Comparison of ENCODE assay signal across 17 cellular contexts in genomic region chr6:53532942-53533341, GRCh38. TPM values are rescaled to one million over a fixed set of nuclear protein-coding genes. Genes with fewer than 3 reads are reported as not detected.
DNase-seq lines count a peak whose midpoint lies in the region; ATAC-seq, FAIRE-seq and TF ChIP-seq lines count a peak whose summit lies in the region.
"Had no signal": no experiment of that assay in that cellular context is flagged by ENCODE, and none has a peak within 500 bp of the region (broad histone marks: within the 10 kb centered on the region; RNA-seq: fewer than 3 reads in every experiment).

No MANE protein-coding gene starts in this region.

- no peak for TF ChIP-seq POLR2A in GM12891 (IDR thresholded peaks at IDR 0.05; ENCODE audit: low read depth, low read length)

- H3K27ac ChIP-seq in SK-N-MC (peak overlapping the region; percentile 92), muscle layer of duodenum (ENCODE audit: low read length) (peak overlapping the region; percentile 83), kidney (ENCODE audit: low read depth in 2 of 2, low read length in 2 of 2) (no peak overlapping the region)
- H3K27ac ChIP-seq: left lung, thoracic aorta had no signal

- ATAC-seq in GM21381 (IDR thresholded peaks at IDR 0.05; ENCODE audit: unreplicated experiment): peak; percentile 64
- ATAC-seq in HG02623 (IDR thresholded peaks at IDR 0.05; ENCODE audit: unreplicated experiment): no peak
- ATAC-seq: HCT116, left lung had no signal

- FAIRE-seq in GM12891 (lab: Jason Lieb, UNC): peak; percentile 45
- no peak for FAIRE-seq in kidney (lab: Jason Lieb, UNC)
- FAIRE-seq: endometrium had no signal

- peak overlapping the region; percentile 57 for H3K4me3 ChIP-seq in SK-N-MC
- no peak overlapping the region for H3K4me3 ChIP-seq in muscle layer of duodenum (ENCODE audit: low read depth in 1 of 2, low read length in 2 of 2)
- H3K4me3 ChIP-seq in kidney (ENCODE audit: low read length in 2 of 2): no peak overlapping the region
- H3K4me3 ChIP-seq: left lung, thoracic aorta had no signal

- H3K4me1 ChIP-seq in muscle layer of duodenum (ENCODE audit: control insufficient read depth in 1 of 2, insufficient read depth in 2 of 2, low read length in 2 of 2) (peaks cover 22 to 23% of the 10 kb centered on the region in 2 donors), kidney (ENCODE audit: control insufficient read depth in 1 of 2, insufficient read depth in 1 of 2, low read depth in 1 of 2, low read length in 2 of 2) (peaks cover 0 to 2% of the 10 kb centered on the region in 2 donors)

- DNase-seq in GM12891 (ENCODE audit: insufficient read length, low spot score) (no peak), SK-N-MC (ENCODE audit: low read depth, low spot score) (no peak), kidney (no peak), NCI-H1105 (lab: John Stamatoyannopoulos, UW) (no peak)
- DNase-seq in stimulated activated CD4-positive, alpha-beta T cell treated with anti-CD3 and anti-CD28 coated beads, Interleukin-2, amount 100 ng/mL, for 48 hours: no peak
- DNase-seq: amygdala, cerebellar nuclear complex, foreskin fibroblast, left lung, NCI-H2171 treated with DMSO at 0.1 percent for 48 hours, NCI-H82 had no signal

- no peaks in the 10 kb centered on the region for H3K27me3 ChIP-seq in muscle layer of duodenum (ENCODE audit: low read depth, low read length)
- H3K27me3 ChIP-seq: left lung had no signal

- no peaks in the 10 kb centered on the region for H3K9me3 ChIP-seq in SK-N-MC (ENCODE audit: low read depth, low read length)
- H3K9me3 ChIP-seq in muscle layer of duodenum (ENCODE audit: control insufficient read depth in 1 of 2, low read length in 2 of 2): no peaks in the 10 kb centered on the region
- no peaks in the 10 kb centered on the region for H3K9me3 ChIP-seq in kidney (ENCODE audit: control insufficient read depth in 1 of 2, low read length in 2 of 2)
- H3K9me3 ChIP-seq: left lung, thoracic aorta had no signal

- H3K36me3 ChIP-seq in SK-N-MC (ENCODE audit: insufficient read depth, low read length) (no peaks in the 10 kb centered on the region), muscle layer of duodenum (ENCODE audit: control insufficient read depth in 1 of 2, insufficient read depth in 2 of 2, low read length in 2 of 2) (no peaks in the 10 kb centered on the region), kidney (ENCODE audit: control insufficient read depth in 1 of 2, insufficient read depth in 2 of 2, low read length in 2 of 2) (no peaks in the 10 kb centered on the region)
- H3K36me3 ChIP-seq: left lung, thoracic aorta had no signal

- H3K9ac ChIP-seq in SK-N-MC (ENCODE audit: insufficient read length): peak overlapping the region; percentile 9
- H3K9ac ChIP-seq in kidney (ENCODE audit: low read length in 2 of 2): no peak overlapping the region

- intact Hi-C loops in kidney (cut with DNase I): no loop called here

- TF ChIP-seq CTCF in kidney (IDR thresholded peaks at IDR 0.05; ENCODE audit: borderline replicate concordance, extremely low read depth, insufficient read depth): no peak

TF ChIP-seq in GM12891, 5 proteins besides CTCF, POLR2A, EP300 and RAD21:
- TF ChIP-seq POLR2AphosphoS5 (IDR thresholded peaks at IDR 0.05; ENCODE audit: low read depth, low read length): no peak
- TF ChIP-seq PAX5 (IDR thresholded peaks at IDR 0.05; ENCODE audit: insufficient read depth, low read length, severe bottlenecking): no peak
- TF ChIP-seq SPI1 (IDR thresholded peaks at IDR 0.05; ENCODE audit: low read depth, low read length): no peak
- no peak for TF ChIP-seq TAF1 (IDR thresholded peaks at IDR 0.05; ENCODE audit: low read depth, low read length)
- no peak for TF ChIP-seq POU2F2 (IDR thresholded peaks at IDR 0.05; ENCODE audit: low read depth, low read length)

RNA-seq across cellular contexts. Expression of gene GCLC, which starts 12.0 kb away (rescaled TPM):
- 4.1 TPM for polyA plus RNA-seq in GM12891 (2012; ENCODE audit: low read depth, missing spikeins)
- total RNA-seq in kidney: 31.8 TPM
- polyA plus RNA-seq in kidney (ENCODE audit: insufficient read depth, low read depth, low replicate concordance): 14.8 TPM

Comparison
In these comparisons a context has a peak if more than half of its experiments do, and no peak if none do; other contexts are left out.
1. H3K27ac ChIP-seq: peak in SK-N-MC (single experiment) and muscle layer of duodenum (single experiment); none in kidney (0 of 2).